Comparison of ENCODE assay signal across 1 cellular context in the genomic region with DNA sequence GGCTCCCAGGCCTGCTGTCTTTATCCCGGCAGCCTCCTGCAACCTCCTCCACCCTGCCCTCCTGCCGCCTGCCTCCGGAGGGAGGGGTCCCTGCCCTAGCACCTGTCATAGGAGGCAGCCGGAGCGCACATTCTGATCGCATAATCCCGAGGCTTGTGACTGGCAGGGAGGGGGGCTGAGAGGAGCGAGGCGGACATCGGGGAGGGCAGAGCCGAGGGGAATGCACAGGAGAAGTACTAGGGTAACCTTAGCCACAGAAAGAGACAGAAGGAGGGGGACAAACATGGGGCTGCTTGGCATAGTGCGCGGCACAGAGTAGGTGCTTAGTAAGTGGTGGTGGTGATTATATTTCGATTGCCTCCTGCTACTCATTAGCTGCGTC.
TF ChIP-seq lines count a peak whose summit lies in the region.

No MANE protein-coding gene starts in this region.

TF ChIP-seq in HepG2, 621 proteins besides CTCF, POLR2A, EP300 and RAD21 (continued from another document):
- TF ChIP-seq, protein P1, sequence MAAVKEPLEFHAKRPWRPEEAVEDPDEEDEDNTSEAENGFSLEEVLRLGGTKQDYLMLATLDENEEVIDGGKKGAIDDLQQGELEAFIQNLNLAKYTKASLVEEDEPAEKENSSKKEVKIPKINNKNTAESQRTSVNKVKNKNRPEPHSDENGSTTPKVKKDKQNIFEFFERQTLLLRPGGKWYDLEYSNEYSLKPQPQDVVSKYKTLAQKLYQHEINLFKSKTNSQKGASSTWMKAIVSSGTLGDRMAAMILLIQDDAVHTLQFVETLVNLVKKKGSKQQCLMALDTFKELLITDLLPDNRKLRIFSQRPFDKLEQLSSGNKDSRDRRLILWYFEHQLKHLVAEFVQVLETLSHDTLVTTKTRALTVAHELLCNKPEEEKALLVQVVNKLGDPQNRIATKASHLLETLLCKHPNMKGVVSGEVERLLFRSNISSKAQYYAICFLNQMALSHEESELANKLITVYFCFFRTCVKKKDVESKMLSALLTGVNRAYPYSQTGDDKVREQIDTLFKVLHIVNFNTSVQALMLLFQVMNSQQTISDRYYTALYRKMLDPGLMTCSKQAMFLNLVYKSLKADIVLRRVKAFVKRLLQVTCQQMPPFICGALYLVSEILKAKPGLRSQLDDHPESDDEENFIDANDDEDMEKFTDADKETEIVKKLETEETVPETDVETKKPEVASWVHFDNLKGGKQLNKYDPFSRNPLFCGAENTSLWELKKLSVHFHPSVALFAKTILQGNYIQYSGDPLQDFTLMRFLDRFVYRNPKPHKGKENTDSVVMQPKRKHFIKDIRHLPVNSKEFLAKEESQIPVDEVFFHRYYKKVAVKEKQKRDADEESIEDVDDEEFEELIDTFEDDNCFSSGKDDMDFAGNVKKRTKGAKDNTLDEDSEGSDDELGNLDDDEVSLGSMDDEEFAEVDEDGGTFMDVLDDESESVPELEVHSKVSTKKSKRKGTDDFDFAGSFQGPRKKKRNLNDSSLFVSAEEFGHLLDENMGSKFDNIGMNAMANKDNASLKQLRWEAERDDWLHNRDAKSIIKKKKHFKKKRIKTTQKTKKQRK (IDR thresholded peaks at IDR 0.05; ENCODE audit: low read length) = no peak
- TF ChIP-seq RFX5 (IDR thresholded peaks at IDR 0.05; ENCODE audit: low read depth, low read length) (no peak), ZMAT3 (CRISPR knock-in tag; conservative IDR thresholded peaks at IDR 0.05) (no peak), SMAD3 (CRISPR knock-in tag; IDR thresholded peaks at IDR 0.05) (no peak), KDM5A (IDR thresholded peaks at IDR 0.05; ENCODE audit: borderline replicate concordance, low read length) (no peak), ZNF24 (IDR thresholded peaks at IDR 0.05) (no peak), AGO1 (IDR thresholded peaks at IDR 0.05; ENCODE audit: low read depth, low read length, poor library complexity, severe bottlenecking) (no peak), ZNF292 (CRISPR knock-in tag; IDR thresholded peaks at IDR 0.05; ENCODE audit: borderline replicate concordance, low read depth) (no peak), SMAD9 (CRISPR knock-in tag; IDR thresholded peaks at IDR 0.05) (no peak), GFI1 (CRISPR knock-in tag; IDR thresholded peaks at IDR 0.05; ENCODE audit: borderline replicate concordance) (no peak)
- TF ChIP-seq, protein P2, sequence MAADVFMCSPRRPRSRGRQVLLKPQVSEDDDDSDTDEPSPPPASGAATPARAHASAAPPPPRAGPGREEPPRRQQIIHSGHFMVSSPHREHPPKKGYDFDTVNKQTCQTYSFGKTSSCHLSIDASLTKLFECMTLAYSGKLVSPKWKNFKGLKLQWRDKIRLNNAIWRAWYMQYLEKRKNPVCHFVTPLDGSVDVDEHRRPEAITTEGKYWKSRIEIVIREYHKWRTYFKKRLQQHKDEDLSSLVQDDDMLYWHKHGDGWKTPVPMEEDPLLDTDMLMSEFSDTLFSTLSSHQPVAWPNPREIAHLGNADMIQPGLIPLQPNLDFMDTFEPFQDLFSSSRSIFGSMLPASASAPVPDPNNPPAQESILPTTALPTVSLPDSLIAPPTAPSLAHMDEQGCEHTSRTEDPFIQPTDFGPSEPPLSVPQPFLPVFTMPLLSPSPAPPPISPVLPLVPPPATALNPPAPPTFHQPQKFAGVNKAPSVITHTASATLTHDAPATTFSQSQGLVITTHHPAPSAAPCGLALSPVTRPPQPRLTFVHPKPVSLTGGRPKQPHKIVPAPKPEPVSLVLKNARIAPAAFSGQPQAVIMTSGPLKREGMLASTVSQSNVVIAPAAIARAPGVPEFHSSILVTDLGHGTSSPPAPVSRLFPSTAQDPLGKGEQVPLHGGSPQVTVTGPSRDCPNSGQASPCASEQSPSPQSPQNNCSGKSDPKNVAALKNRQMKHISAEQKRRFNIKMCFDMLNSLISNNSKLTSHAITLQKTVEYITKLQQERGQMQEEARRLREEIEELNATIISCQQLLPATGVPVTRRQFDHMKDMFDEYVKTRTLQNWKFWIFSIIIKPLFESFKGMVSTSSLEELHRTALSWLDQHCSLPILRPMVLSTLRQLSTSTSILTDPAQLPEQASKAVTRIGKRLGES (CRISPR knock-in tag; IDR thresholded peaks at IDR 0.05; ENCODE audit: borderline replicate concordance) = no peak
- TF ChIP-seq, protein P3, sequence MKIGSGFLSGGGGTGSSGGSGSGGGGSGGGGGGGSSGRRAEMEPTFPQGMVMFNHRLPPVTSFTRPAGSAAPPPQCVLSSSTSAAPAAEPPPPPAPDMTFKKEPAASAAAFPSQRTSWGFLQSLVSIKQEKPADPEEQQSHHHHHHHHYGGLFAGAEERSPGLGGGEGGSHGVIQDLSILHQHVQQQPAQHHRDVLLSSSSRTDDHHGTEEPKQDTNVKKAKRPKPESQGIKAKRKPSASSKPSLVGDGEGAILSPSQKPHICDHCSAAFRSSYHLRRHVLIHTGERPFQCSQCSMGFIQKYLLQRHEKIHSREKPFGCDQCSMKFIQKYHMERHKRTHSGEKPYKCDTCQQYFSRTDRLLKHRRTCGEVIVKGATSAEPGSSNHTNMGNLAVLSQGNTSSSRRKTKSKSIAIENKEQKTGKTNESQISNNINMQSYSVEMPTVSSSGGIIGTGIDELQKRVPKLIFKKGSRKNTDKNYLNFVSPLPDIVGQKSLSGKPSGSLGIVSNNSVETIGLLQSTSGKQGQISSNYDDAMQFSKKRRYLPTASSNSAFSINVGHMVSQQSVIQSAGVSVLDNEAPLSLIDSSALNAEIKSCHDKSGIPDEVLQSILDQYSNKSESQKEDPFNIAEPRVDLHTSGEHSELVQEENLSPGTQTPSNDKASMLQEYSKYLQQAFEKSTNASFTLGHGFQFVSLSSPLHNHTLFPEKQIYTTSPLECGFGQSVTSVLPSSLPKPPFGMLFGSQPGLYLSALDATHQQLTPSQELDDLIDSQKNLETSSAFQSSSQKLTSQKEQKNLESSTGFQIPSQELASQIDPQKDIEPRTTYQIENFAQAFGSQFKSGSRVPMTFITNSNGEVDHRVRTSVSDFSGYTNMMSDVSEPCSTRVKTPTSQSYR (CRISPR knock-in tag; IDR thresholded peaks at IDR 0.05; ENCODE audit: borderline replicate concordance) = no peak
